32 cellular contexts compared by ENCODE assay signal in genomic region chr22:42379961-42380537, GRCh38. TPM values are rescaled to one million over a fixed set of nuclear protein-coding genes. Genes with fewer than 3 reads are reported as not detected.
DNase-seq lines count a peak whose midpoint lies in the region; ATAC-seq, FAIRE-seq and TF ChIP-seq lines count a peak whose summit lies in the region.
"Had no signal": no experiment of that assay in that cellular context is flagged by ENCODE, and none has a peak within 500 bp of the region (broad histone marks: within the 10 kb centered on the region; RNA-seq: fewer than 3 reads in every experiment).

No MANE protein-coding gene starts in this region.

- TF ChIP-seq CTCF in brain (conservative IDR thresholded peaks at IDR 0.05), result no peak

- H3K4me3 Mint-ChIP-seq in brain, result peak overlapping the region in 3 of 5 experiments; percentile 26 to 45 (median 36)
- H3K4me3 Mint-ChIP-seq: activated CD4-positive, alpha-beta memory T cell treated with anti-CD3 and anti-CD28 coated beads for 36 hours; nephron had no signal

- peaks cover 10% of the 10 kb centered on the region for H3K27me3 Mint-ChIP-seq in brain
- H3K27me3 Mint-ChIP-seq: activated CD4-positive, alpha-beta memory T cell treated with anti-CD3 and anti-CD28 coated beads for 36 hours had no signal

- 40 to 77% (median 57%) methylated on average over 16 of the region's 16 CpGs for WGBS in small intestine, 3 donors

- DNase-seq in NCI-H345 (lab: John Stamatoyannopoulos, UW) (peak; percentile 44), NCI-H345 treated with DMSO at 0.1 percent for 48 hours (lab: John Stamatoyannopoulos, UW; ENCODE audit: unreplicated experiment) (no peak), NCI-H1694 treated with DMSO at 0.1 percent for 48 hours (lab: John Stamatoyannopoulos, UW) (peak; percentile 94), small intestine (peak; percentile 14), hepatic stellate cell (ENCODE audit: low spot score) (no peak), pons (ENCODE audit: low spot score) (no peak)
- DNase-seq: ACHN; activated CD4-positive, alpha-beta memory T cell treated with anti-CD3 and anti-CD28 coated beads for 36 hours; activated CD8-positive, alpha-beta memory T cell treated with anti-CD3 and anti-CD28 coated beads, Interleukin-2, amount 50 U/mL, for 48 hours; activated naive CD4-positive, alpha-beta T cell treated with anti-CD3 and anti-CD28 coated beads, Interleukin-2, amount 50 U/mL, for 16 hours; amniotic stem cell; DND-41; effector CD8-positive, alpha-beta T cell; head of caudate nucleus; IMR-90; kidney; lower lobe of right lung; NCI-H2227 treated with DMSO at 0.1 percent for 48 hours; SIG-M5; substantia nigra; SW 1271; upper lobe of right lung had no signal

- no peaks in the 10 kb centered on the region for H3K36me3 ChIP-seq in small intestine (ENCODE audit: control insufficient read depth in 2 of 2, insufficient read depth in 2 of 2, low read length in 2 of 2)
- H3K36me3 ChIP-seq: breast epithelium, lower lobe of right lung, right atrium auricular region, upper lobe of right lung had no signal

- no peak overlapping the region for H3K27ac ChIP-seq in small intestine (ENCODE audit: low read depth in 1 of 2, low read length in 1 of 2)
- H3K27ac ChIP-seq: breast epithelium, epithelial cell of prostate, lower lobe of right lung, parathyroid adenoma, right atrium auricular region, upper lobe of right lung had no signal

- ATAC-seq in HG03354 (IDR thresholded peaks at IDR 0.05; ENCODE audit: poor library complexity, severe bottlenecking, unreplicated experiment), result no peak
- ATAC-seq: lower lobe of right lung, Panc1, upper lobe of right lung had no signal

- peak overlapping the region; percentile 66 to 91 (median 82) for H3K27ac Mint-ChIP-seq in brain
- H3K27ac Mint-ChIP-seq: activated CD4-positive, alpha-beta memory T cell treated with anti-CD3 and anti-CD28 coated beads for 36 hours had no signal

- no peak for FAIRE-seq in small intestine (lab: Jason Lieb, UNC)
- FAIRE-seq: GM19239, H54, kidney had no signal

- H3K9me3 ChIP-seq in small intestine (ENCODE audit: control insufficient read depth, low read depth), result no peaks in the 10 kb centered on the region
- H3K9me3 ChIP-seq: breast epithelium, lower lobe of right lung, right atrium auricular region, upper lobe of right lung had no signal

- H3K36me3 Mint-ChIP-seq in brain, result no peaks in the 10 kb centered on the region
- H3K36me3 Mint-ChIP-seq: activated CD4-positive, alpha-beta memory T cell treated with anti-CD3 and anti-CD28 coated beads for 36 hours had no signal

- no peak overlapping the region for H3K4me3 ChIP-seq in small intestine (ENCODE audit: low read depth in 1 of 2, low read length in 2 of 2)
- H3K4me3 ChIP-seq: breast epithelium, lower lobe of right lung, right atrium auricular region, upper lobe of right lung had no signal

- H3K27me3 ChIP-seq in small intestine (ENCODE audit: control insufficient read depth in 2 of 2, insufficient read depth in 2 of 2, low read length in 2 of 2), result no peaks in the 10 kb centered on the region
- H3K27me3 ChIP-seq: breast epithelium, right atrium auricular region, upper lobe of right lung had no signal

- peaks cover 62% of the 10 kb centered on the region for H3K4me1 Mint-ChIP-seq in brain

- H3K4me1 ChIP-seq in small intestine (ENCODE audit: control insufficient read depth in 2 of 2, insufficient read depth in 1 of 2, low read depth in 1 of 2, low read length in 1 of 2), result no peaks in the 10 kb centered on the region
- H3K4me1 ChIP-seq: breast epithelium, parathyroid adenoma had no signal

- H3K9me3 Mint-ChIP-seq in brain, result peaks cover 0 to 12% (median 6%) of the 10 kb centered on the region in 5 experiments
- H3K9me3 Mint-ChIP-seq: activated CD4-positive, alpha-beta memory T cell treated with anti-CD3 and anti-CD28 coated beads for 36 hours; nephron had no signal

RNA-seq across cellular contexts. Expression of gene NFAM1, which starts 52.2 kb away (rescaled TPM):
- polyA plus RNA-seq in brain (ENCODE audit: insufficient read depth, low read depth, low replicate concordance) (1.4 TPM), small intestine (1 to 10 TPM in 1 of 3 donors, under 1 TPM in 2; 0.22 to 1.9 (median 0.27) TPM)
- polyA plus RNA-seq: IMR-90 had no signal

Comparison
In these comparisons a context has a peak if more than half of its experiments do, and no peak if none do; other contexts are left out.
1. DNase-seq: peak in NCI-H345 (single experiment), NCI-H1694 treated with DMSO at 0.1 percent for 48 hours (single experiment) and small intestine (single experiment); none in NCI-H345 treated with DMSO at 0.1 percent for 48 hours (single experiment), hepatic stellate cell (single experiment) and pons (single experiment).